Comparison of ENCODE assay signal across 8 cellular contexts in the genomic region with DNA sequence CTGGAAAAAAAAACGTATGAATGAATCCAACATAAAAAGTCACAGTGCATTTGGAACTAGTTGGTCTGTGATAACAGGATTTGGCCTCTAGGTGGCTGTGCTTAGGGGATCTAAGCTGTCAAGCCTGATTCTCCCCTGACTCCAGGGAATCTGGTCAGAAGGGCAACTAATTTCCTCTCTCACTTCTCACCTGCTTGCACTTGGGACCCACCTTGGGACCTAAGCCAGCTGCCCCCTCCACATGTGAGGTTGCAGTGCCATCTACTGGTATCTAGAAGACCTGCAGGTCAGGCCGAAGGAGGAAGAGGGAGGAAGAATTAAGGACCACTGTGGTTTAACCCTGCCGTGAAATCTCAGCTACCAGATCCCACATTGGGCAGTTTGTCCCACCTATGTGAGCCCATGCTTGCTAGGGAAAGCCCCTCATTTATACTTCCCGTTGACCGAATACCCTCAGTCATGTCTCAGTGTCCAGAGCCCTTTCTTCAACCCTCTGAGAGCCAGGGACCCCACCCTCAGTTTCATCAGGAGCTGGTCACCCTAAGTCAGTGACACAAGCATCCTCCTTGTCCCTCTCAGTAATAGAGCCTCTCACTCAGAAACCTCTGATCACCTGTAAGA. TPM values are rescaled to one million over a fixed set of nuclear protein-coding genes. Genes with fewer than 3 reads are reported as not detected.
DNase-seq lines count a peak whose midpoint lies in the region; ATAC-seq, FAIRE-seq and TF ChIP-seq lines count a peak whose summit lies in the region.

No MANE protein-coding gene starts in this region.

- H3K27me3 ChIP-seq in HepG2 (ENCODE audit: control insufficient read depth in 1 of 2, insufficient read depth in 2 of 2, low read length in 2 of 2), result no peaks in the 10 kb centered on the region

- H3K9ac ChIP-seq in HepG2 (ENCODE audit: insufficient read depth, low read depth, low read length), result no peak overlapping the region

- peak; percentile 58 for DNase-seq in AG08395 (ENCODE audit: low spot score)
- DNase-seq in NCI-H2171 treated with DMSO at 0.1 percent for 48 hours (lab: John Stamatoyannopoulos, UW), result peak; percentile 82
- DNase-seq in activated CD4-positive, alpha-beta T cell treated with anti-CD3 and anti-CD28 coated beads for 1 hour, result peak; percentile 32
- peak; percentile 60 for DNase-seq in choroid plexus epithelial cell (ENCODE audit: low read depth)
- DNase-seq in HepG2 (ENCODE audit: low spot score), result peak; percentile 94
- peak; percentile 21 for DNase-seq in stimulated activated CD8-positive, alpha-beta memory T cell treated with anti-CD3 and anti-CD28 coated beads, Interleukin-12 subunit alpha, Interleukin-12 subunit beta, amount 100 ng/mL, for 4 hours (ENCODE audit: low read depth)

- peak; percentile 90 for TF ChIP-seq RAD21 in HepG2 (CRISPR knock-in tag; IDR thresholded peaks at IDR 0.05)

- no peak for TF ChIP-seq POLR2A in HepG2 (IDR thresholded peaks at IDR 0.05; ENCODE audit: insufficient read depth in 1 of 2, low read depth in 2 of 2, low read length in 2 of 2)

- CTCF ChIA-PET in HepG2 (lab: Yijun Ruan, JAX; ENCODE audit: low intra/inter-chr PET ratio, low total read pairs), result interaction anchor here (0.7 to 2.7 kb wide), 7 partner anchors 9 to 753 kb away, joined by 4 to 32 read pairs (median 6); no protein-coding TSS in a partner anchor

- TF ChIP-seq CTCF in choroid plexus epithelial cell (conservative IDR thresholded peaks at IDR 0.05; ENCODE audit: low read depth, low read length) (peak; percentile 97), HepG2 (CRISPR knock-in tag; IDR thresholded peaks at IDR 0.05) (peak; percentile 97)

- no peaks in the 10 kb centered on the region for H3K9me3 ChIP-seq in HepG2 (ENCODE audit: low read length)

- H3K4me2 ChIP-seq in HepG2 (ENCODE audit: low read depth, low read length), result no peak overlapping the region

- in situ Hi-C loops in HepG2 (cut with HindIII; ENCODE audit: extremely low pct_ligation_motif_present, low pct_unique_long_range_greater_than_20kb), result loop anchor here (5.0 kb wide), 1 partner anchor 101 kb away; no protein-coding TSS in a partner anchor

- H3K27ac ChIP-seq in HepG2 (ENCODE audit: extremely low read length, insufficient read depth, low read length), result no peak overlapping the region

- peaks cover 22% of the 10 kb centered on the region for H3K4me1 ChIP-seq in HepG2 (ENCODE audit: insufficient read depth, low read length)

- no peaks in the 10 kb centered on the region for H3K36me3 ChIP-seq in HepG2 (replicated peaks in 1 of 2; ENCODE audit: control insufficient read depth in 1 of 2, insufficient read depth in 2 of 2, low read length in 2 of 2)

- POLR2A ChIA-PET in HepG2 (lab: Yijun Ruan, JAX), result no interaction called here

- FAIRE-seq in HepG2 (lab: Jason Lieb, UNC), result peak; percentile 99

- TF ChIP-seq EP300 in HepG2 (IDR thresholded peaks at IDR 0.05; ENCODE audit: low read depth in 2 of 2, low read length in 2 of 2) (0 out of 4 replicates have a peak, but pooled peaks of 1 of the 2 experiments have one; percentile 23), HepG2 (CRISPR knock-in tag; IDR thresholded peaks at IDR 0.05; ENCODE audit: borderline replicate concordance) (0 out of 2 replicates have a peak, but pooled peaks have one; percentile 16)

- WGBS in HepG2 (ENCODE audit: low lambda C conversion rate), result 0% methylated on average over 5 of the region's 5 CpGs

- H2AFZ ChIP-seq in HepG2 (ENCODE audit: low read length), result no peak overlapping the region

- H4K20me1 ChIP-seq in HepG2 (ENCODE audit: insufficient read depth, low read length), result no peaks in the 10 kb centered on the region

- no peak overlapping the region for H3K4me3 ChIP-seq in choroid plexus epithelial cell (ENCODE audit: low read depth, low read length)
- H3K4me3 ChIP-seq in HepG2 (replicated peaks in 1 of 3; ENCODE audit: insufficient read depth in 1 of 3, low read depth in 2 of 3, low read length in 3 of 3), result no peak overlapping the region

- ATAC-seq in GM18861 (IDR thresholded peaks at IDR 0.05; ENCODE audit: unreplicated experiment) (peak; percentile 74), HG03066 (IDR thresholded peaks at IDR 0.05; ENCODE audit: low read depth, unreplicated experiment) (peak; percentile 87), HepG2 (peak; percentile 96)

- intact Hi-C loops in HepG2 (cut with micrococcal nuclease; ENCODE audit: unreplicated experiment), result loop anchor here (1.0 to 10.0 kb wide), 4 partner anchors 56 to 879 kb away; no protein-coding TSS in a partner anchor

- no peaks in the 10 kb centered on the region for H3K79me2 ChIP-seq in HepG2 (ENCODE audit: insufficient read depth, low read length)

- no TSS peak for BruUV-seq in HepG2 (replicated peaks; lab: Mats Ljungman, UMichigan)

TF ChIP-seq in HepG2, 621 proteins besides CTCF, POLR2A, EP300 and RAD21 (continues in another document):
- no peak for TF ChIP-seq ASH2L (IDR thresholded peaks at IDR 0.05; ENCODE audit: insufficient read length, low read depth, low read length)
- no peak for TF ChIP-seq ZNF7 (CRISPR knock-in tag; IDR thresholded peaks at IDR 0.05)
- TF ChIP-seq, protein P1, sequence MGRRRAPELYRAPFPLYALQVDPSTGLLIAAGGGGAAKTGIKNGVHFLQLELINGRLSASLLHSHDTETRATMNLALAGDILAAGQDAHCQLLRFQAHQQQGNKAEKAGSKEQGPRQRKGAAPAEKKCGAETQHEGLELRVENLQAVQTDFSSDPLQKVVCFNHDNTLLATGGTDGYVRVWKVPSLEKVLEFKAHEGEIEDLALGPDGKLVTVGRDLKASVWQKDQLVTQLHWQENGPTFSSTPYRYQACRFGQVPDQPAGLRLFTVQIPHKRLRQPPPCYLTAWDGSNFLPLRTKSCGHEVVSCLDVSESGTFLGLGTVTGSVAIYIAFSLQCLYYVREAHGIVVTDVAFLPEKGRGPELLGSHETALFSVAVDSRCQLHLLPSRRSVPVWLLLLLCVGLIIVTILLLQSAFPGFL (CRISPR knock-in tag; IDR thresholded peaks at IDR 0.05), result no peak
- TF ChIP-seq HOXA3 (CRISPR knock-in tag; IDR thresholded peaks at IDR 0.05), result peak; percentile 28; the same call in 1 of the 2 replicates
- no peak for TF ChIP-seq JUND (CRISPR knock-in tag; IDR thresholded peaks at IDR 0.05)

RNA-seq across cellular contexts. Expression of a gene that starts 33.2 kb away (rescaled TPM):
- total RNA-seq in HepG2 (2016; rRNA removed; fragmentation: Illumina TruSeq; extraction: Trizol), result not detected in 2 replicates
- not detected in 2 replicates for total RNA-seq in HepG2 (2016; cell fraction: cytosol; rRNA removed; fragmentation: Illumina TruSeq; extraction: Trizol; ENCODE audit: low read depth)
- total RNA-seq in HepG2 (2016; cell fraction: insoluble cytoplasmic fraction; rRNA removed; fragmentation: Illumina TruSeq; extraction: Trizol), result not detected in 2 replicates
- not detected in 2 replicates for total RNA-seq in HepG2 (2016; cell fraction: membrane; rRNA removed; fragmentation: Illumina TruSeq; extraction: Trizol)
- total RNA-seq in HepG2 (2016; cell fraction: nucleus; rRNA removed; fragmentation: Illumina TruSeq; extraction: Trizol), result not detected in 2 replicates
- polyA plus RNA-seq in HepG2 (2011; rRNA removed), result not detected in 2 replicates
- polyA plus RNA-seq in HepG2 (2011; cell fraction: cytosol; rRNA removed), result not detected in 2 replicates
- polyA plus RNA-seq in HepG2 (2011; cell fraction: nucleus; rRNA removed), result not detected in 2 replicates
- not detected in 2 replicates for polyA plus RNA-seq in HepG2 (2012)
- not detected in 2 replicates for polyA plus RNA-seq in HepG2 (2016; cell fraction: cytosol; fragmentation: Illumina TruSeq; extraction: Trizol; ENCODE audit: low read depth)
- polyA plus RNA-seq in HepG2 (2016; cell fraction: insoluble cytoplasmic fraction; fragmentation: Illumina TruSeq; extraction: Trizol; ENCODE audit: low read depth), result not detected in 2 replicates
- not detected in 2 replicates for polyA plus RNA-seq in HepG2 (2016; cell fraction: membrane; fragmentation: Illumina TruSeq; extraction: Trizol; ENCODE audit: low read depth)
- not detected in 2 replicates for polyA plus RNA-seq in HepG2 (2016; cell fraction: nucleus; fragmentation: Illumina TruSeq; extraction: Trizol; ENCODE audit: insufficient read depth, low read depth)
- 8.6 TPM in 1 of 2 replicates, not detected in the other for polyA minus RNA-seq in HepG2 (2011; rRNA and poly(A)+ RNA removed; ENCODE audit: low replicate concordance)
- not detected in 2 replicates for polyA minus RNA-seq in HepG2 (2011; cell fraction: cytosol; rRNA and poly(A)+ RNA removed)
- polyA minus RNA-seq in HepG2 (2011; cell fraction: nucleus; rRNA and poly(A)+ RNA removed), result not detected in 2 replicates

RNA-seq across cellular contexts. Expression of a gene that starts 36.8 kb away (rescaled TPM):
- total RNA-seq in HepG2 (2016; rRNA removed; fragmentation: Illumina TruSeq; extraction: Trizol), result 5.3 and 8.4 TPM in 2 replicates
- total RNA-seq in HepG2 (2016; cell fraction: cytosol; rRNA removed; fragmentation: Illumina TruSeq; extraction: Trizol; ENCODE audit: low read depth), result 3.1 and 3.7 TPM in 2 replicates
- total RNA-seq in HepG2 (2016; cell fraction: insoluble cytoplasmic fraction; rRNA removed; fragmentation: Illumina TruSeq; extraction: Trizol), result 3.9 and 9.3 TPM in 2 replicates
- 7.2 TPM in 2 replicates for total RNA-seq in HepG2 (2016; cell fraction: membrane; rRNA removed; fragmentation: Illumina TruSeq; extraction: Trizol)
- total RNA-seq in HepG2 (2016; cell fraction: nucleus; rRNA removed; fragmentation: Illumina TruSeq; extraction: Trizol), result 7.5 and 7.8 TPM in 2 replicates
- 6.3 and 9.2 TPM in 2 replicates for polyA plus RNA-seq in HepG2 (2011; rRNA removed)
- 6.7 and 8.2 TPM in 2 replicates for polyA plus RNA-seq in HepG2 (2011; cell fraction: cytosol; rRNA removed)
- 5.6 and 6.2 TPM in 2 replicates for polyA plus RNA-seq in HepG2 (2011; cell fraction: nucleus; rRNA removed)
- 5.3 and 6.5 TPM in 2 replicates for polyA plus RNA-seq in HepG2 (2012)
- polyA plus RNA-seq in HepG2 (2016; cell fraction: cytosol; fragmentation: Illumina TruSeq; extraction: Trizol; ENCODE audit: low read depth), result 3.8 and 4.6 TPM in 2 replicates
- polyA plus RNA-seq in HepG2 (2016; cell fraction: insoluble cytoplasmic fraction; fragmentation: Illumina TruSeq; extraction: Trizol; ENCODE audit: low read depth), result 4.9 and 6.3 TPM in 2 replicates
- 8.5 and 9.0 TPM in 2 replicates for polyA plus RNA-seq in HepG2 (2016; cell fraction: membrane; fragmentation: Illumina TruSeq; extraction: Trizol; ENCODE audit: low read depth)
- polyA plus RNA-seq in HepG2 (2016; cell fraction: nucleus; fragmentation: Illumina TruSeq; extraction: Trizol; ENCODE audit: insufficient read depth, low read depth), result 16.3 TPM in 2 replicates
- 5.4 and 13.1 TPM in 2 replicates for polyA minus RNA-seq in HepG2 (2011; rRNA and poly(A)+ RNA removed; ENCODE audit: low replicate concordance)
- 4.3 and 5.8 TPM in 2 replicates for polyA minus RNA-seq in HepG2 (2011; cell fraction: cytosol; rRNA and poly(A)+ RNA removed)
- polyA minus RNA-seq in HepG2 (2011; cell fraction: nucleus; rRNA and poly(A)+ RNA removed), result 1.7 and 2.2 TPM in 2 replicates

Comparison
In these comparisons a context has a peak if more than half of its experiments do, and no peak if none do; other contexts are left out.
1. DNase-seq: peak in every context shown above with its lines; median percentile 94 in HepG2; 82 in NCI-H2171 treated with DMSO at 0.1 percent for 48 hours; 60 in choroid plexus epithelial cell; 58 in AG08395; 32 in activated CD4-positive, alpha-beta T cell treated with anti-CD3 and anti-CD28 coated beads for 1 hour; 21 in stimulated activated CD8-positive, alpha-beta memory T cell treated with anti-CD3 and anti-CD28 coated beads, Interleukin-12 subunit alpha, Interleukin-12 subunit beta, amount 100 ng/mL, for 4 hours.